In genomic region chr15:75348563-75349350, GRCh38 we compare ENCODE assay signal across 8 cellular contexts. TPM values are rescaled to one million over a fixed set of nuclear protein-coding genes. Genes with fewer than 3 reads are reported as not detected.
DNase-seq lines count a peak whose midpoint lies in the region; ATAC-seq and TF ChIP-seq lines count a peak whose summit lies in the region.

No MANE protein-coding gene starts in this region.

- peak overlapping the region; percentile 95 for H3K27ac ChIP-seq in DOHH2 (ENCODE audit: low read depth, low read length)
- peak overlapping the region in 1 of 4 donors; percentile 81 for H3K27ac ChIP-seq in Peyer's patch
- H3K27ac ChIP-seq in neural cell (ENCODE audit: low read length) = no peak overlapping the region

- TF ChIP-seq POLR2A in Peyer's patch (IDR thresholded peaks at IDR 0.05) = no peak

- ATAC-seq in HG02798 (IDR thresholded peaks at IDR 0.05; ENCODE audit: poor library complexity, unreplicated experiment) (no peak), GM18907 (IDR thresholded peaks at IDR 0.05; ENCODE audit: unreplicated experiment) (no peak)

- H3K9ac ChIP-seq in neural cell (ENCODE audit: low read length) = peak overlapping the region; percentile 62

- no peak for TF ChIP-seq EP300 in neural cell (conservative IDR thresholded peaks at IDR 0.05; ENCODE audit: poor library complexity, severe bottlenecking)

- peaks cover 32% of the 10 kb centered on the region for H3K79me2 ChIP-seq in DOHH2 (ENCODE audit: control insufficient read depth, low read length)
- no peaks in the 10 kb centered on the region for H3K79me2 ChIP-seq in neural cell (replicated peaks; ENCODE audit: insufficient read depth, low read length)

- H4K20me1 ChIP-seq in DOHH2 (ENCODE audit: control insufficient read depth, insufficient read depth, low read depth, low read length) (no peaks in the 10 kb centered on the region), neural cell (ENCODE audit: insufficient read depth) (no peaks in the 10 kb centered on the region)

- peaks cover 65% of the 10 kb centered on the region for H3K4me1 ChIP-seq in DOHH2 (ENCODE audit: control insufficient read depth, low read length)
- peaks cover 0 to 21% (median 8%) of the 10 kb centered on the region in 4 donors for H3K4me1 ChIP-seq in Peyer's patch

- peaks cover 5% of the 10 kb centered on the region; the same call in 1 of the 2 replicates for H3K9me3 ChIP-seq in DOHH2 (ENCODE audit: control insufficient read depth, insufficient read depth, low read length)
- peaks cover 0 to 26% (median 0%) of the 10 kb centered on the region in 4 donors for H3K9me3 ChIP-seq in Peyer's patch
- no peaks in the 10 kb centered on the region for H3K9me3 ChIP-seq in neural cell (ENCODE audit: low read length)

- H3K36me3 ChIP-seq in DOHH2 (ENCODE audit: control insufficient read depth, low read length) = peaks cover 62% of the 10 kb centered on the region
- H3K36me3 ChIP-seq in Peyer's patch = no peaks in the 10 kb centered on the region
- no peaks in the 10 kb centered on the region for H3K36me3 ChIP-seq in neural cell (ENCODE audit: insufficient read depth, low read length)

- H3K27me3 ChIP-seq in DOHH2 (ENCODE audit: control insufficient read depth, low read length) (no peaks in the 10 kb centered on the region), Peyer's patch (no peaks in the 10 kb centered on the region), neural cell (ENCODE audit: insufficient read depth, low read depth, low read length) (peaks cover 25% of the 10 kb centered on the region)

- H3K9me2 ChIP-seq in DOHH2 (replicated peaks; ENCODE audit: control insufficient read depth, low read length) (no peaks in the 10 kb centered on the region), neural cell (ENCODE audit: insufficient read depth, low read length) (no peaks in the 10 kb centered on the region)

- DNase-seq in Peyer's patch (no peak), epithelial cell of proximal tubule (ENCODE audit: low read depth) (no peak), kidney glomerular epithelial cell (lab: John Stamatoyannopoulos, UW) (no peak)
- no peak for DNase-seq in activated CD8-positive, alpha-beta memory T cell treated with anti-CD3 and anti-CD28 coated beads, Interleukin-2, amount 50 U/mL, for 4 hours

- H3K4me3 ChIP-seq in DOHH2 (ENCODE audit: low read length) (peak overlapping the region; percentile 98), Peyer's patch (peak overlapping the region; percentile 56 to 89 (median 73)), epithelial cell of proximal tubule (ENCODE audit: low read depth, low read length) (peak overlapping the region; percentile 97), neural cell (ENCODE audit: low read length) (peak overlapping the region; percentile 81)

- H3K4me2 ChIP-seq in DOHH2 (ENCODE audit: low read length) = peak overlapping the region; percentile 85
- H3K4me2 ChIP-seq in neural cell (ENCODE audit: low read length) = no peak overlapping the region

- TF ChIP-seq CTCF in DOHH2 (IDR thresholded peaks at IDR 0.05; ENCODE audit: low read depth, low read length, poor library complexity, severe bottlenecking) (no peak), Peyer's patch (IDR thresholded peaks at IDR 0.05) (no peak), epithelial cell of proximal tubule (conservative IDR thresholded peaks at IDR 0.05; ENCODE audit: low read depth, low read length) (no peak), neural cell (IDR thresholded peaks at IDR 0.05; ENCODE audit: poor library complexity, severe bottlenecking) (no peak)

- no peak overlapping the region for H2AFZ ChIP-seq in neural cell (ENCODE audit: low read depth, low read length)

- TF ChIP-seq RAD21 in neural cell (conservative IDR thresholded peaks at IDR 0.05) = no peak

- H3F3A ChIP-seq in DOHH2 (ENCODE audit: control insufficient read depth, insufficient read depth) = peaks cover 21% of the 10 kb centered on the region
- H3F3A ChIP-seq in neural cell (ENCODE audit: insufficient read depth, low read length, poor library complexity, severe bottlenecking) = no peaks in the 10 kb centered on the region

TF ChIP-seq in neural cell, 6 proteins besides CTCF, POLR2A, EP300 and RAD21:
- TF ChIP-seq MXI1 (conservative IDR thresholded peaks at IDR 0.05; ENCODE audit: poor library complexity, severe bottlenecking) = no peak
- TF ChIP-seq REST (IDR thresholded peaks at IDR 0.05; ENCODE audit: borderline replicate concordance) = no peak
- no peak for TF ChIP-seq TAF1 (IDR thresholded peaks at IDR 0.05; ENCODE audit: low read depth)
- no peak for TF ChIP-seq EZH2 (IDR thresholded peaks at IDR 0.05; ENCODE audit: borderline replicate concordance, insufficient read depth, low read length, poor library complexity, severe bottlenecking)
- TF ChIP-seq POLR2AphosphoS5 (IDR thresholded peaks at IDR 0.05) = no peak
- TF ChIP-seq SMC3 (conservative IDR thresholded peaks at IDR 0.05; ENCODE audit: poor library complexity) = no peak

RNA-seq across cellular contexts. Expression of gene NEIL1, which starts 1.9 kb away (rescaled TPM):
- total RNA-seq in Peyer's patch = 100 to 1,000 TPM in 3 of 4 donors, 10 to 100 TPM in 1; 63.7 to 173 (median 112) TPM
- total RNA-seq in epithelial cell of proximal tubule = 5.5 and 7.6 TPM in 2 replicates
- 18.6 and 21.7 TPM in 2 replicates for polyA plus RNA-seq in neural cell
- 6.0 and 11.4 TPM in 2 replicates for polyA minus RNA-seq in neural cell

RNA-seq across cellular contexts. Expression of gene COMMD4, which starts 12.9 kb away (rescaled TPM):
- 100 to 1,000 TPM in 1 of 4 donors, 10 to 100 TPM in 3; 54.2 to 107 (median 68.0) TPM for total RNA-seq in Peyer's patch
- 147 and 236 TPM in 2 replicates for total RNA-seq in epithelial cell of proximal tubule
- 103 and 116 TPM in 2 replicates for polyA plus RNA-seq in neural cell
- polyA minus RNA-seq in neural cell = 22.1 and 22.2 TPM in 2 replicates

RNA-seq across cellular contexts. Expression of gene MAN2C1, which starts 19.6 kb away (rescaled TPM):
- 100 to 1,000 TPM; 268 to 777 (median 649) TPM for total RNA-seq in Peyer's patch
- total RNA-seq in epithelial cell of proximal tubule = 47.5 and 104 TPM in 2 replicates
- polyA plus RNA-seq in neural cell = 261 and 340 TPM in 2 replicates
- 83.8 and 95.0 TPM in 2 replicates for polyA minus RNA-seq in neural cell
